8 cellular contexts compared by ENCODE assay signal in the genomic region with DNA sequence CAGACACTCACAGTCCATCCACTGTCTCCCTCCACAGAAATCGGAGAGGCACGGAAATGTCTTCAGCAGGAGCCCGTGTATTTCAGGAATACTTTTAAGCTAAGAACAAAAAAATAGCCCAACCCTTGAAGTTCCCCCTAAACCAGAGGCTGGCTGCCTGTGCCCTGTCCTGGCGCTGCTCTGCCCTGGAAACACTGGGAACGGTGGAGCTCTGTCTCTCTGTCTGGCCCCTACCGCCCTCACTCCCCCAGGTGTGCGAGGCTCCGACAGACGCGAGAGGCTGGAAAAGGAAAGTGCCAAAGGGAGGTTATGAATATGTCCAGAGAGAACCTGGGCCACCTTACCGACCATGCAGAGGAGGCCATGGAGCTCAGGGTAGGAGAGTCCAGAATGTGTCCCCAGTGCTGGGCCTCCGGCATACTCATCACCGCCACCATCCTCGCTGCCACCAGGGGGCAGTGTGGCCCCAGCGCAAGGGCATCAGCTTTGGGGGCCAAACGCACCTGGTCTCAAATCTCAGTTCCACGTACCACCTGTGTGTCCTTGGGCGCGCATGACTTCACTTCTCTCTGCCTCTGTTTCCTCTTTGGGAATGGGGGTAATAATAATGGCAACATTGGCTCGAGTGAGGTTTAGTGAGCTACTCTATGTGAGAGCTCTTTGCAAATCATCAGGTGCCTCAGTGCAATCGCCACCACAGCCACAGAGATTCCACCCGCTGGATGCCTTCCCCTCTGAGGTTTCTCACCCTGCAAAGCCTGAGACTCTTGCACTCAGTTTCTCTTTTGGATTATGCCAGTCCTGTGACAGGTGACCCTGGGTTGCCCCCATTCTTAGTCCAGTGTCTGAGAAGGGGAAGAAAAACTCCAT. TPM values are rescaled to one million over a fixed set of nuclear protein-coding genes. Genes with fewer than 3 reads are reported as not detected.
DNase-seq lines count a peak whose midpoint lies in the region; ATAC-seq and TF ChIP-seq lines count a peak whose summit lies in the region.

No MANE protein-coding gene starts in this region.

- H3K27me3 ChIP-seq in NT2/D1 (ENCODE audit: insufficient read depth, insufficient read length) (no peaks in the 10 kb centered on the region), thoracic aorta (replicated peaks; ENCODE audit: insufficient read depth) (no peaks in the 10 kb centered on the region)

- H3K4me3 ChIP-seq in NT2/D1 (ENCODE audit: insufficient read length, low read depth) (no peak overlapping the region), fibroblast of the aortic adventitia (ENCODE audit: low read depth, low read length) (no peak overlapping the region), thoracic aorta (no peak overlapping the region)

- peak; percentile 91 for TF ChIP-seq CTCF in fibroblast of the aortic adventitia (IDR thresholded peaks at IDR 0.05; ENCODE audit: insufficient read depth, low read length)
- TF ChIP-seq CTCF in omental fat pad (IDR thresholded peaks at IDR 0.05) = peak in 2 of 3 donors; percentile 21 to 68
- TF ChIP-seq CTCF in thoracic aorta (IDR thresholded peaks at IDR 0.05) = peak; percentile 77

- H3K36me3 ChIP-seq in NT2/D1 (ENCODE audit: insufficient read depth, insufficient read length, low read length) = no peaks in the 10 kb centered on the region
- no peaks in the 10 kb centered on the region for H3K36me3 ChIP-seq in thoracic aorta

- no peak overlapping the region for H3K4me3 Mint-ChIP-seq in activated T-cell treated with anti-CD3 and anti-CD28 coated beads, Interleukin-2, amount 50 U/mL, for 24 hours

- no peak overlapping the region for H3K9ac ChIP-seq in NT2/D1 (ENCODE audit: insufficient read length, low read depth)

- ATAC-seq in GM18498 (IDR thresholded peaks at IDR 0.05; ENCODE audit: unreplicated experiment) = peak; percentile 66
- no peak for ATAC-seq in omental fat pad (ENCODE audit: low FRiP score)
- ATAC-seq in thoracic aorta (ENCODE audit: insufficient number of reproducible peaks, low FRiP score, low read depth) = no peak
- ATAC-seq in GM18907 (IDR thresholded peaks at IDR 0.05; ENCODE audit: unreplicated experiment) = no peak

- peaks cover 4% of the 10 kb centered on the region for H3K27me3 Mint-ChIP-seq in activated T-cell treated with anti-CD3 and anti-CD28 coated beads, Interleukin-2, amount 50 U/mL, for 24 hours

- H3K4me1 ChIP-seq in NT2/D1 (ENCODE audit: insufficient read depth, insufficient read length) (peaks cover 5% of the 10 kb centered on the region), thoracic aorta (ENCODE audit: control insufficient read depth in 1 of 2, low read depth in 2 of 2) (no peaks in the 10 kb centered on the region)

- H3K9me3 ChIP-seq in NT2/D1 (ENCODE audit: insufficient read depth, low read length) (no peaks in the 10 kb centered on the region), thoracic aorta (no peaks in the 10 kb centered on the region)

- peaks cover 39% of the 10 kb centered on the region for H3K4me1 Mint-ChIP-seq in activated T-cell treated with anti-CD3 and anti-CD28 coated beads, Interleukin-2, amount 50 U/mL, for 24 hours (ENCODE audit: low read depth)

- no peak overlapping the region for H3K27ac Mint-ChIP-seq in activated T-cell treated with anti-CD3 and anti-CD28 coated beads, Interleukin-2, amount 50 U/mL, for 24 hours

- DNase-seq in AG08396 (ENCODE audit: low spot score) (peak; percentile 74), NT2/D1 (ENCODE audit: low read depth, low spot score) (peak; percentile 48), fibroblast of the aortic adventitia (ENCODE audit: low read depth) (peak; percentile 29), omental fat pad (ENCODE audit: low spot score) (peak; percentile 79), thoracic aorta (ENCODE audit: low spot score) (no peak)
- DNase-seq in activated T-cell treated with anti-CD3 and anti-CD28 coated beads, Interleukin-2, amount 50 U/mL, for 24 hours = peak; percentile 89

- no peaks in the 10 kb centered on the region for H3K36me3 Mint-ChIP-seq in activated T-cell treated with anti-CD3 and anti-CD28 coated beads, Interleukin-2, amount 50 U/mL, for 24 hours (ENCODE audit: low read depth)

- no peak overlapping the region for H3K27ac ChIP-seq in thoracic aorta

- no peaks in the 10 kb centered on the region for H3K9me3 Mint-ChIP-seq in activated T-cell treated with anti-CD3 and anti-CD28 coated beads, Interleukin-2, amount 50 U/mL, for 24 hours

RNA-seq across cellular contexts. Expression of a gene that starts 10.4 kb away (rescaled TPM):
- total RNA-seq in fibroblast of the aortic adventitia (ENCODE audit: low replicate concordance) = 2.0 TPM in 1 of 2 replicates, not detected in the other
- total RNA-seq in omental fat pad = 100 to 1,000 TPM in 2 of 4 donors, 10 to 100 TPM in 2; 51.5 to 151 (median 106) TPM
- total RNA-seq in thoracic aorta = 100 to 1,000 TPM; 107 to 692 TPM

RNA-seq across cellular contexts. Expression of a gene that starts 43.8 kb away (rescaled TPM):
- total RNA-seq in fibroblast of the aortic adventitia (ENCODE audit: low replicate concordance) (under 0.01 TPM in 1 of 2 replicates, not detected in the other), omental fat pad (not detected), thoracic aorta (not detected)

Comparison
In these comparisons a context has a peak if more than half of its experiments do, and no peak if none do; other contexts are left out.
1. RNA of a gene that starts 10.4 kb away (total RNA-seq): 107 to 692 TPM in thoracic aorta and 51.5 to 151 TPM in omental fat pad; 2.0 TPM in fibroblast of the aortic adventitia; every median in the first group is over 10 times any median in the second.
2. Peak in every context shown above with its lines, with median percentiles within 50 percentile points of each other: CTCF ChIP-seq.